In genomic region chr22:22208657-22209056, GRCh38 we compare ENCODE assay signal across 24 cellular contexts. TPM values are rescaled to one million over a fixed set of nuclear protein-coding genes. Genes with fewer than 3 reads are reported as not detected.
DNase-seq lines count a peak whose midpoint lies in the region; ATAC-seq and TF ChIP-seq lines count a peak whose summit lies in the region.
"Had no signal": no experiment of that assay in that cellular context is flagged by ENCODE, and none has a peak within 500 bp of the region (broad histone marks: within the 10 kb centered on the region; RNA-seq: fewer than 3 reads in every experiment).

No MANE protein-coding gene starts in this region.

- TF ChIP-seq CTCF in natural killer cell (IDR thresholded peaks at IDR 0.05) (no peak), Loucy (conservative IDR thresholded peaks at IDR 0.05; ENCODE audit: low read length) (no peak), chondrocyte (IDR thresholded peaks at IDR 0.05) (no peak)

- peak overlapping the region; percentile 55 for H3K4me3 Mint-ChIP-seq in natural killer cell treated with Interleukin-12 subunit alpha and Interleukin-12 subunit beta and Interleukin-15 and Interleukin-18, amount 100 ng/mL, for 72 hours
- H3K4me3 Mint-ChIP-seq in natural killer cell, result no peak overlapping the region
- no peak overlapping the region for H3K4me3 Mint-ChIP-seq in activated CD4-positive, alpha-beta memory T cell treated with anti-CD3 and anti-CD28 coated beads, Interleukin-2, amount 10 ng/mL, durations not matched to agents 7 days and 5 days
- peak overlapping the region in 1 of 2 donors; percentile 33 for H3K4me3 Mint-ChIP-seq in stimulated activated naive B cell treated with anti-CD40 and anti-IgM and Interleukin-4, amounts not matched to agents 10 μg/mL and 1 μg/mL and 100 μg/mL, for 72 hours
- no peak overlapping the region for H3K4me3 Mint-ChIP-seq in chondrocyte (ENCODE audit: unreplicated experiment)

- no peaks in the 10 kb centered on the region for H3K79me2 ChIP-seq in Loucy (ENCODE audit: insufficient read depth, low read length)
- H3K79me2 ChIP-seq: hepatocyte had no signal

- H4K20me1 ChIP-seq in Loucy (ENCODE audit: insufficient read depth, low read length, poor library complexity, severe bottlenecking), result no peaks in the 10 kb centered on the region

- no peaks in the 10 kb centered on the region for H3F3A ChIP-seq in Loucy (ENCODE audit: low read depth)

- peak overlapping the region in 1 of 2 donors; percentile 64 for H3K27ac Mint-ChIP-seq in natural killer cell treated with Interleukin-12 subunit alpha and Interleukin-12 subunit beta and Interleukin-15 and Interleukin-18, amount 100 ng/mL, for 72 hours
- H3K27ac Mint-ChIP-seq in natural killer cell (no peak overlapping the region), chondrocyte (ENCODE audit: unreplicated experiment) (no peak overlapping the region)
- peak overlapping the region; percentile 66 for H3K27ac Mint-ChIP-seq in activated CD4-positive, alpha-beta memory T cell treated with anti-CD3 and anti-CD28 coated beads, Interleukin-2, amount 10 ng/mL, durations not matched to agents 7 days and 5 days
- H3K27ac Mint-ChIP-seq in stimulated activated naive B cell treated with anti-CD40 and anti-IgM and Interleukin-4, amounts not matched to agents 10 μg/mL and 1 μg/mL and 100 μg/mL, for 72 hours, result peak overlapping the region; percentile 89

- no peaks in the 10 kb centered on the region for H3K36me3 ChIP-seq in Loucy (ENCODE audit: insufficient read depth, low read length)
- H3K36me3 ChIP-seq: gastroesophageal sphincter, neutrophil, Peyer's patch, right lobe of liver had no signal

- ATAC-seq in natural killer cell treated with Interleukin-12 subunit alpha and Interleukin-12 subunit beta and Interleukin-15 and Interleukin-18, amount 100 ng/mL, for 72 hours, result no peak
- ATAC-seq in natural killer cell, result no peak
- ATAC-seq in stimulated activated naive B cell treated with anti-CD40 and anti-IgM and Interleukin-4, amounts not matched to agents 10 μg/mL and 1 μg/mL and 100 μg/mL, for 72 hours (replicated peaks), result no peak

- no peaks in the 10 kb centered on the region for H3K9me3 Mint-ChIP-seq in natural killer cell treated with Interleukin-12 subunit alpha and Interleukin-12 subunit beta and Interleukin-15 and Interleukin-18, amount 100 ng/mL, for 72 hours
- H3K9me3 Mint-ChIP-seq in natural killer cell (no peaks in the 10 kb centered on the region), chondrocyte (ENCODE audit: low read depth) (no peaks in the 10 kb centered on the region)
- H3K9me3 Mint-ChIP-seq in activated CD4-positive, alpha-beta memory T cell treated with anti-CD3 and anti-CD28 coated beads, Interleukin-2, amount 10 ng/mL, durations not matched to agents 7 days and 5 days, result no peaks in the 10 kb centered on the region
- no peaks in the 10 kb centered on the region for H3K9me3 Mint-ChIP-seq in stimulated activated naive B cell treated with anti-CD40 and anti-IgM and Interleukin-4, amounts not matched to agents 10 μg/mL and 1 μg/mL and 100 μg/mL, for 72 hours

- POLR2A ChIA-PET in activated CD4-positive, alpha-beta memory T cell treated with anti-CD3 and anti-CD28 coated beads, Interleukin-2, amount 10 ng/mL, durations not matched to agents 7 days and 5 days (lab: Charles Lee), result no interaction called here

- no peak for DNase-seq in natural killer cell treated with Interleukin-12 subunit alpha and Interleukin-12 subunit beta and Interleukin-15 and Interleukin-18, amount 100 ng/mL, for 72 hours (ENCODE audit: low spot score)
- no peak for DNase-seq in natural killer cell
- DNase-seq in activated CD4-positive, alpha-beta memory T cell treated with anti-CD3 and anti-CD28 coated beads, Interleukin-2, amount 10 ng/mL, durations not matched to agents 7 days and 5 days, result no peak
- DNase-seq in stimulated activated naive B cell treated with anti-CD40 and anti-IgM and Interleukin-4, amounts not matched to agents 10 μg/mL and 1 μg/mL and 100 μg/mL, for 72 hours, result no peak
- DNase-seq in hypothalamus (lab: John Stamatoyannopoulos, UW), result no peak
- DNase-seq in chondrocyte (ENCODE audit: low spot score), result no peak
- DNase-seq: activated CD4-positive, CD25-positive, alpha-beta regulatory T cell; cerebellar nuclear complex; left cardiac atrium; MV-4-11; NCI-H1694; NCI-H2171; Peyer's patch; right lobe of liver; stimulated activated CD4-positive, alpha-beta T cell treated with anti-CD3 and anti-CD28 coated beads, Interleukin-2, amount 100 ng/mL, for 48 hours; testis had no signal

- H3K4me3 ChIP-seq in Loucy (ENCODE audit: low read length, poor library complexity, severe bottlenecking), result no peak overlapping the region
- H3K4me3 ChIP-seq: gastroesophageal sphincter, hepatocyte, Peyer's patch, right lobe of liver, testis had no signal

- H3K27me3 Mint-ChIP-seq in natural killer cell treated with Interleukin-12 subunit alpha and Interleukin-12 subunit beta and Interleukin-15 and Interleukin-18, amount 100 ng/mL, for 72 hours, result peaks cover 22 to 26% of the 10 kb centered on the region in 2 donors
- peaks cover 0 to 39% of the 10 kb centered on the region in 2 donors for H3K27me3 Mint-ChIP-seq in natural killer cell (ENCODE audit: low read depth in 2 of 2)
- H3K27me3 Mint-ChIP-seq in activated CD4-positive, alpha-beta memory T cell treated with anti-CD3 and anti-CD28 coated beads, Interleukin-2, amount 10 ng/mL, durations not matched to agents 7 days and 5 days, result no peaks in the 10 kb centered on the region
- no peaks in the 10 kb centered on the region for H3K27me3 Mint-ChIP-seq in stimulated activated naive B cell treated with anti-CD40 and anti-IgM and Interleukin-4, amounts not matched to agents 10 μg/mL and 1 μg/mL and 100 μg/mL, for 72 hours
- peaks cover 56% of the 10 kb centered on the region for H3K27me3 Mint-ChIP-seq in chondrocyte (ENCODE audit: low read depth)

- CTCF ChIA-PET in activated CD4-positive, alpha-beta memory T cell treated with anti-CD3 and anti-CD28 coated beads, Interleukin-2, amount 10 ng/mL, durations not matched to agents 7 days and 5 days (lab: Charles Lee), result interaction anchor here (0.7 to 8.6 kb wide), 9 partner anchors 12 to 256 kb away, joined by 3 to 153 read pairs (median 6); partner anchors contain the start of gene PPM1F

- H3K4me1 ChIP-seq in Loucy (ENCODE audit: insufficient read depth, low read length, poor library complexity, severe bottlenecking), result peaks cover 44% of the 10 kb centered on the region
- H3K4me1 ChIP-seq: gastroesophageal sphincter, right lobe of liver, testis had no signal

- no peaks in the 10 kb centered on the region for H3K9me3 ChIP-seq in Loucy (ENCODE audit: insufficient read depth, low read depth, low read length)
- H3K9me3 ChIP-seq: gastroesophageal sphincter, neutrophil, Peyer's patch, right lobe of liver, testis had no signal

- peaks cover 5 to 38% of the 10 kb centered on the region in 2 donors for H3K4me1 Mint-ChIP-seq in natural killer cell treated with Interleukin-12 subunit alpha and Interleukin-12 subunit beta and Interleukin-15 and Interleukin-18, amount 100 ng/mL, for 72 hours (ENCODE audit: low read depth in 2 of 2)
- H3K4me1 Mint-ChIP-seq in natural killer cell (peaks cover 0 to 7% of the 10 kb centered on the region in 2 donors), chondrocyte (ENCODE audit: low read depth) (no peaks in the 10 kb centered on the region)
- H3K4me1 Mint-ChIP-seq in activated CD4-positive, alpha-beta memory T cell treated with anti-CD3 and anti-CD28 coated beads, Interleukin-2, amount 10 ng/mL, durations not matched to agents 7 days and 5 days, result peaks cover 43% of the 10 kb centered on the region
- H3K4me1 Mint-ChIP-seq in stimulated activated naive B cell treated with anti-CD40 and anti-IgM and Interleukin-4, amounts not matched to agents 10 μg/mL and 1 μg/mL and 100 μg/mL, for 72 hours, result peaks cover 41 to 45% of the 10 kb centered on the region in 2 donors

- intact Hi-C loops in natural killer cell (cut with micrococcal nuclease), result no loop called here

- no peaks in the 10 kb centered on the region for H3K36me3 Mint-ChIP-seq in natural killer cell treated with Interleukin-12 subunit alpha and Interleukin-12 subunit beta and Interleukin-15 and Interleukin-18, amount 100 ng/mL, for 72 hours
- no peaks in the 10 kb centered on the region for H3K36me3 Mint-ChIP-seq in natural killer cell
- H3K36me3 Mint-ChIP-seq in activated CD4-positive, alpha-beta memory T cell treated with anti-CD3 and anti-CD28 coated beads, Interleukin-2, amount 10 ng/mL, durations not matched to agents 7 days and 5 days (ENCODE audit: low read depth), result no peaks in the 10 kb centered on the region
- H3K36me3 Mint-ChIP-seq in stimulated activated naive B cell treated with anti-CD40 and anti-IgM and Interleukin-4, amounts not matched to agents 10 μg/mL and 1 μg/mL and 100 μg/mL, for 72 hours, result no peaks in the 10 kb centered on the region
- H3K36me3 Mint-ChIP-seq in chondrocyte (ENCODE audit: low read depth), result no peaks in the 10 kb centered on the region

- H3K27me3 ChIP-seq in Loucy (ENCODE audit: insufficient read depth, low read length, poor library complexity, severe bottlenecking), result no peaks in the 10 kb centered on the region
- H3K27me3 ChIP-seq: Peyer's patch, right lobe of liver, testis had no signal

- H3K4me2 ChIP-seq in Loucy (ENCODE audit: low read depth, low read length, poor library complexity, severe bottlenecking), result peak overlapping the region; percentile 71
- H3K4me2 ChIP-seq: hepatocyte, KMS-11 had no signal

- H2AFZ ChIP-seq in Loucy (ENCODE audit: low read length), result no peak overlapping the region
- H2AFZ ChIP-seq: hepatocyte had no signal

- no peaks in the 10 kb centered on the region for H3K9me2 ChIP-seq in Loucy (replicated peaks; ENCODE audit: low read depth, low read length)

- H3K9ac ChIP-seq in Loucy (ENCODE audit: low read depth, low read length, poor library complexity, severe bottlenecking), result peak overlapping the region; percentile 51
- H3K9ac ChIP-seq: KMS-11 had no signal

RNA-seq across cellular contexts. Expression of gene VPREB1, which starts 35.9 kb away (rescaled TPM):
- total RNA-seq in natural killer cell treated with Interleukin-12 subunit alpha and Interleukin-12 subunit beta and Interleukin-15 and Interleukin-18, amount 100 ng/mL, for 72 hours, result not detected
- total RNA-seq in natural killer cell (not detected), chondrocyte (not detected in 3 replicates)
- not detected for total RNA-seq in activated CD4-positive, alpha-beta memory T cell treated with anti-CD3 and anti-CD28 coated beads, Interleukin-2, amount 10 ng/mL, durations not matched to agents 7 days and 5 days
- total RNA-seq: Daoy, gastroesophageal sphincter, hepatocyte, left cardiac atrium, lung microvascular endothelial cell, Peyer's patch, posterior vena cava, right lobe of liver, testis had no signal

Comparison
In these comparisons a context has a peak if more than half of its experiments do, and no peak if none do; other contexts are left out.
1. H3K27ac Mint-ChIP-seq: peak in activated CD4-positive, alpha-beta memory T cell treated with anti-CD3 and anti-CD28 coated beads, Interleukin-2, amount 10 ng/mL, durations not matched to agents 7 days and 5 days (single experiment) and stimulated activated naive B cell treated with anti-CD40 and anti-IgM and Interleukin-4, amounts not matched to agents 10 μg/mL and 1 μg/mL and 100 μg/mL, for 72 hours (single experiment); none in natural killer cell (0 of 2) and chondrocyte (single experiment).